In the genomic region with DNA sequence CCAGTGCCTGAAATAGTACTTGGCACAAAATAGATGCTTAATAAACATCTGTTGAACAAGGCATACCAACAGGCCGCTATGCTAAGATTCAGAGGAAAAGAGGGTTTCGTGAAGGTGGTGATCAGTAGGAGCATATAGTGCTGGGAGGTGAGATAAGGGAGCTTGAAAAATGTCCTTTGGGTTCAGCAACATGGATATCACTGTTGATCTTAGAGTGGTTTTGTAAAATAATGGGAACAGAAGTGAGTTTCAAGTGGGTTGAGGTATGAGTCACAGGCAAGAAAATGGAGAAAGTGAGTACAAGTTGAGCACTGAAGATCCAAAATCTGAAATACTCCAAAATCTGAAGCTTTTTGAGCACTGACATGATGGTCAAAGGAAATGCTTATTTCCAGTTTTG, we compare ENCODE assay signal across 14 cellular contexts. TPM values are rescaled to one million over a fixed set of nuclear protein-coding genes. Genes with fewer than 3 reads are reported as not detected.
DNase-seq lines count a peak whose midpoint lies in the region; ATAC-seq and TF ChIP-seq lines count a peak whose summit lies in the region.
"Had no signal": no experiment of that assay in that cellular context is flagged by ENCODE, and none has a peak within 500 bp of the region (broad histone marks: within the 10 kb centered on the region; RNA-seq: fewer than 3 reads in every experiment).

No MANE protein-coding gene starts in this region.

- CTCF ChIA-PET in Caco-2 (lab: Charles Lee) = no interaction called here

- H3K79me2 ChIP-seq in GM23338 (replicated peaks; ENCODE audit: insufficient read depth) = peaks cover 92% of the 10 kb centered on the region

- H3K27ac Mint-ChIP-seq in activated T-cell treated with anti-CD3 and anti-CD28 coated beads, Interleukin-2, amount 50 U/mL, for 72 hours = peak overlapping the region; percentile 22
- H3K27ac Mint-ChIP-seq in activated T-cell treated with anti-CD3 and anti-CD28 coated beads, Interleukin-2, amount 50 U/mL, for 24 hours = no peak overlapping the region
- H3K27ac Mint-ChIP-seq in Caco-2 (ENCODE audit: unreplicated experiment) (peak overlapping the region; percentile 9), GM23338 (no peak overlapping the region)
- peak overlapping the region; percentile 32 for H3K27ac Mint-ChIP-seq in activated T-helper 1 cell treated with anti-CD3 and anti-CD28 coated beads, Interleukin-12 subunit alpha, Interleukin-12 subunit beta, Interleukin-2, Interleukin-4 antibody, amounts not matched to agents 30 ng/mL and 10 ng/mL and 1 ng/mL, durations not matched to agents 14 hours and 24 hours and 36 hours
- H3K27ac Mint-ChIP-seq: CD4-positive, CD25-positive, alpha-beta regulatory T cell had no signal

- peaks cover 34% of the 10 kb centered on the region for H3K4me1 Mint-ChIP-seq in activated T-cell treated with anti-CD3 and anti-CD28 coated beads, Interleukin-2, amount 50 U/mL, for 72 hours (ENCODE audit: low read depth)
- H3K4me1 Mint-ChIP-seq in activated T-cell treated with anti-CD3 and anti-CD28 coated beads, Interleukin-2, amount 50 U/mL, for 24 hours (ENCODE audit: low read depth) = peaks cover 32% of the 10 kb centered on the region
- H3K4me1 Mint-ChIP-seq in Caco-2 (ENCODE audit: low read depth, unreplicated experiment) (peaks cover 21% of the 10 kb centered on the region), GM23338 (peaks cover 12% of the 10 kb centered on the region; the same call in 2 of the 3 replicates)
- H3K4me1 Mint-ChIP-seq in activated T-helper 1 cell treated with anti-CD3 and anti-CD28 coated beads, Interleukin-12 subunit alpha, Interleukin-12 subunit beta, Interleukin-2, Interleukin-4 antibody, amounts not matched to agents 30 ng/mL and 10 ng/mL and 1 ng/mL, durations not matched to agents 14 hours and 24 hours and 36 hours (ENCODE audit: low read depth) = peaks cover 42% of the 10 kb centered on the region

- DNase-seq in activated T-cell treated with anti-CD3 and anti-CD28 coated beads, Interleukin-2, amount 50 U/mL, for 72 hours = no peak
- no peak for DNase-seq in activated T-cell treated with anti-CD3 and anti-CD28 coated beads, Interleukin-2, amount 50 U/mL, for 24 hours
- no peak for DNase-seq in Caco-2
- no peak for DNase-seq in GM23338 (ENCODE audit: low spot score)
- DNase-seq in activated T-helper 1 cell treated with anti-CD3 and anti-CD28 coated beads, Interleukin-12 subunit alpha, Interleukin-12 subunit beta, Interleukin-2, Interleukin-4 antibody, amounts not matched to agents 30 ng/mL and 10 ng/mL and 1 ng/mL, durations not matched to agents 14 hours and 24 hours and 36 hours (ENCODE audit: low spot score) = no peak
- DNase-seq in effector CD8-positive, alpha-beta T cell (lab: John Stamatoyannopoulos, UW) = no peak
- no peak for DNase-seq in DMS79 treated with DMSO at 0.1 percent for 48 hours (lab: John Stamatoyannopoulos, UW)
- DNase-seq: ACHN; CD4-positive, CD25-positive, alpha-beta regulatory T cell; DMS79; GDM1; HCEC 1CT had no signal

- H3K27me3 ChIP-seq in Caco-2 (replicated peaks; ENCODE audit: control insufficient read depth, insufficient read depth, low read length) (no peaks in the 10 kb centered on the region), GM23338 (ENCODE audit: insufficient read depth) (no peaks in the 10 kb centered on the region)
- H3K27me3 ChIP-seq: BLaER1 treated with 17β-estradiol and CSF1 and Interleukin-3, amounts not matched to agents 10 nM and 100 nM had no signal

- BruUV-seq in Caco-2 (replicated peaks; lab: Mats Ljungman, UMichigan) = no TSS peak

- H3F3A ChIP-seq in GM23338 (replicated peaks; ENCODE audit: low read depth) = no peaks in the 10 kb centered on the region

- no peak overlapping the region for H3K4me3 Mint-ChIP-seq in activated T-cell treated with anti-CD3 and anti-CD28 coated beads, Interleukin-2, amount 50 U/mL, for 72 hours
- no peak overlapping the region for H3K4me3 Mint-ChIP-seq in activated T-cell treated with anti-CD3 and anti-CD28 coated beads, Interleukin-2, amount 50 U/mL, for 24 hours
- no peak overlapping the region for H3K4me3 Mint-ChIP-seq in Caco-2 (ENCODE audit: unreplicated experiment)
- no peak overlapping the region for H3K4me3 Mint-ChIP-seq in GM23338
- no peak overlapping the region for H3K4me3 Mint-ChIP-seq in activated T-helper 1 cell treated with anti-CD3 and anti-CD28 coated beads, Interleukin-12 subunit alpha, Interleukin-12 subunit beta, Interleukin-2, Interleukin-4 antibody, amounts not matched to agents 30 ng/mL and 10 ng/mL and 1 ng/mL, durations not matched to agents 14 hours and 24 hours and 36 hours

- H3K36me3 Mint-ChIP-seq in activated T-cell treated with anti-CD3 and anti-CD28 coated beads, Interleukin-2, amount 50 U/mL, for 72 hours (ENCODE audit: insufficient read depth in 2 of 2) = peaks cover 18 to 47% of the 10 kb centered on the region in 2 donors
- H3K36me3 Mint-ChIP-seq in activated T-cell treated with anti-CD3 and anti-CD28 coated beads, Interleukin-2, amount 50 U/mL, for 24 hours (ENCODE audit: low read depth) = peaks cover 95% of the 10 kb centered on the region
- H3K36me3 Mint-ChIP-seq in Caco-2 (ENCODE audit: insufficient read depth, unreplicated experiment) = peaks cover 66% of the 10 kb centered on the region
- peaks cover 76% of the 10 kb centered on the region for H3K36me3 Mint-ChIP-seq in GM23338 (ENCODE audit: low read depth)
- H3K36me3 Mint-ChIP-seq in activated T-helper 1 cell treated with anti-CD3 and anti-CD28 coated beads, Interleukin-12 subunit alpha, Interleukin-12 subunit beta, Interleukin-2, Interleukin-4 antibody, amounts not matched to agents 30 ng/mL and 10 ng/mL and 1 ng/mL, durations not matched to agents 14 hours and 24 hours and 36 hours (ENCODE audit: low read depth) = peaks cover 49% of the 10 kb centered on the region

- no peak overlapping the region for H3K4me2 ChIP-seq in GM23338
- H3K4me2 ChIP-seq: BLaER1 treated with 17β-estradiol and CSF1 and Interleukin-3, amounts not matched to agents 10 nM and 100 nM had no signal

- H2AFZ ChIP-seq in GM23338 = no peak overlapping the region

- H3K4me1 ChIP-seq in Caco-2 = peaks cover 10% of the 10 kb centered on the region
- peaks cover 8% of the 10 kb centered on the region for H3K4me1 ChIP-seq in GM23338 (ENCODE audit: insufficient read depth)

- POLR2A ChIA-PET in Caco-2 (lab: Charles Lee) = interaction anchor here (0.6 kb wide), 1 partner anchor 750 kb away, joined by 3 read pairs; no protein-coding TSS in a partner anchor

- peaks cover 28% of the 10 kb centered on the region for H4K20me1 ChIP-seq in GM23338 (replicated peaks; ENCODE audit: insufficient read depth)

- intact Hi-C loops in Caco-2 (cut with micrococcal nuclease; ENCODE audit: unreplicated experiment) = no loop called here
- intact Hi-C loops in activated T-helper 1 cell treated with anti-CD3 and anti-CD28 coated beads, Interleukin-12 subunit alpha, Interleukin-12 subunit beta, Interleukin-2, Interleukin-4 antibody, amounts not matched to agents 30 ng/mL and 10 ng/mL and 1 ng/mL, durations not matched to agents 14 hours and 24 hours and 36 hours (cut with micrococcal nuclease) = loop anchor here (10.0 kb wide), 1 partner anchor 183 kb away; no protein-coding TSS in a partner anchor

- ATAC-seq in activated T-cell treated with anti-CD3 and anti-CD28 coated beads, Interleukin-2, amount 50 U/mL, for 72 hours (replicated peaks in 1 of 2) = no peak
- ATAC-seq in GM23338 (no peak), HG02798 (IDR thresholded peaks at IDR 0.05; ENCODE audit: poor library complexity, unreplicated experiment) (no peak)

- H3K9me3 ChIP-seq in Caco-2 = no peaks in the 10 kb centered on the region

- TF ChIP-seq CTCF in Caco-2 (IDR thresholded peaks at IDR 0.05; ENCODE audit: insufficient read depth in 1 of 2, low read depth in 1 of 2, low read length in 1 of 2, severe bottlenecking in 1 of 2, unreplicated experiment in 1 of 2) (no peak), GM23338 (conservative IDR thresholded peaks at IDR 0.05; ENCODE audit: low read depth in 2 of 2) (no peak)

- peaks cover 3% of the 10 kb centered on the region for H3K36me3 ChIP-seq in Caco-2 (ENCODE audit: control insufficient read depth, insufficient read depth, low read length)
- peaks cover 14% of the 10 kb centered on the region; the same call in 1 of the 2 replicates for H3K36me3 ChIP-seq in GM23338 (ENCODE audit: insufficient read depth)

- H3K27ac ChIP-seq in GM23338 (ENCODE audit: low read depth) = 0 out of 2 replicates have a peak overlapping the region, but pooled peaks have one; percentile 26
- H3K27ac ChIP-seq: BLaER1 treated with 17β-estradiol and CSF1 and Interleukin-3, amounts not matched to agents 10 nM and 100 nM had no signal

- no peaks in the 10 kb centered on the region for H3K9me2 ChIP-seq in GM23338 (ENCODE audit: insufficient read depth)

- H3K4me3 ChIP-seq in Caco-2 (ENCODE audit: low read depth, low read length) (no peak overlapping the region), GM23338 (no peak overlapping the region)
- H3K4me3 ChIP-seq: BLaER1 treated with 17β-estradiol and CSF1 and Interleukin-3, amounts not matched to agents 10 nM and 100 nM had no signal

- peaks cover 0 to 2% of the 10 kb centered on the region in 2 donors for H3K9me3 Mint-ChIP-seq in activated T-cell treated with anti-CD3 and anti-CD28 coated beads, Interleukin-2, amount 50 U/mL, for 72 hours
- H3K9me3 Mint-ChIP-seq in activated T-cell treated with anti-CD3 and anti-CD28 coated beads, Interleukin-2, amount 50 U/mL, for 24 hours = no peaks in the 10 kb centered on the region
- H3K9me3 Mint-ChIP-seq in Caco-2 (ENCODE audit: unreplicated experiment) (no peaks in the 10 kb centered on the region), GM23338 (peaks cover 23% of the 10 kb centered on the region)
- H3K9me3 Mint-ChIP-seq in activated T-helper 1 cell treated with anti-CD3 and anti-CD28 coated beads, Interleukin-12 subunit alpha, Interleukin-12 subunit beta, Interleukin-2, Interleukin-4 antibody, amounts not matched to agents 30 ng/mL and 10 ng/mL and 1 ng/mL, durations not matched to agents 14 hours and 24 hours and 36 hours = no peaks in the 10 kb centered on the region

- H3K27me3 Mint-ChIP-seq in activated T-cell treated with anti-CD3 and anti-CD28 coated beads, Interleukin-2, amount 50 U/mL, for 72 hours (ENCODE audit: low read depth) = no peaks in the 10 kb centered on the region
- H3K27me3 Mint-ChIP-seq in activated T-cell treated with anti-CD3 and anti-CD28 coated beads, Interleukin-2, amount 50 U/mL, for 24 hours = no peaks in the 10 kb centered on the region
- no peaks in the 10 kb centered on the region for H3K27me3 Mint-ChIP-seq in Caco-2 (ENCODE audit: insufficient read depth, unreplicated experiment)
- peaks cover 14% of the 10 kb centered on the region for H3K27me3 Mint-ChIP-seq in GM23338 (ENCODE audit: insufficient read depth, low read depth, poor library complexity)
- peaks cover 1% of the 10 kb centered on the region for H3K27me3 Mint-ChIP-seq in activated T-helper 1 cell treated with anti-CD3 and anti-CD28 coated beads, Interleukin-12 subunit alpha, Interleukin-12 subunit beta, Interleukin-2, Interleukin-4 antibody, amounts not matched to agents 30 ng/mL and 10 ng/mL and 1 ng/mL, durations not matched to agents 14 hours and 24 hours and 36 hours (ENCODE audit: insufficient read depth)
- H3K27me3 Mint-ChIP-seq: CD4-positive, CD25-positive, alpha-beta regulatory T cell had no signal

RNA-seq across cellular contexts. Expression of gene CENPO, which starts 4.4 kb away (rescaled TPM):
- 10 to 100 TPM; 38.6 to 44.1 TPM for total RNA-seq in activated T-cell treated with anti-CD3 and anti-CD28 coated beads, Interleukin-2, amount 50 U/mL, for 72 hours
- 54.8 and 58.3 TPM in 2 replicates for total RNA-seq in Caco-2 (2022)
- total RNA-seq in GM23338 (2014; rRNA removed; shearing (Covaris generic)) = 44.7 and 44.8 TPM in 2 replicates
- 27.0 and 27.1 TPM in 2 replicates for polyA plus RNA-seq in GM23338 (2016; fragmentation: Nextera tagmentation; extraction: Ambion mirVana)
- total RNA-seq in activated T-helper 1 cell treated with anti-CD3 and anti-CD28 coated beads, Interleukin-12 subunit alpha, Interleukin-12 subunit beta, Interleukin-2, Interleukin-4 antibody, amounts not matched to agents 30 ng/mL and 10 ng/mL and 1 ng/mL, durations not matched to agents 14 hours and 24 hours and 36 hours = 44.7 and 48.3 TPM in 2 replicates

RNA-seq across cellular contexts. Expression of gene PTRHD1, which starts 4.5 kb away (rescaled TPM):
- 10 to 100 TPM; 25.5 to 29.3 TPM for total RNA-seq in activated T-cell treated with anti-CD3 and anti-CD28 coated beads, Interleukin-2, amount 50 U/mL, for 72 hours
- total RNA-seq in Caco-2 (2022) = 49.4 and 52.8 TPM in 2 replicates
- 27.1 and 46.9 TPM in 2 replicates for total RNA-seq in GM23338 (2014; rRNA removed; shearing (Covaris generic))
- polyA plus RNA-seq in GM23338 (2016; fragmentation: Nextera tagmentation; extraction: Ambion mirVana) = 105 and 128 TPM in 2 replicates
- 16.5 and 17.3 TPM in 2 replicates for total RNA-seq in activated T-helper 1 cell treated with anti-CD3 and anti-CD28 coated beads, Interleukin-12 subunit alpha, Interleukin-12 subunit beta, Interleukin-2, Interleukin-4 antibody, amounts not matched to agents 30 ng/mL and 10 ng/mL and 1 ng/mL, durations not matched to agents 14 hours and 24 hours and 36 hours

Comparison
In these comparisons a context has a peak if more than half of its experiments do, and no peak if none do; other contexts are left out.
1. H3K27ac Mint-ChIP-seq: peak in activated T-cell treated with anti-CD3 and anti-CD28 coated beads, Interleukin-2, amount 50 U/mL, for 72 hours (single experiment), Caco-2 (single experiment) and activated T-helper 1 cell treated with anti-CD3 and anti-CD28 coated beads, Interleukin-12 subunit alpha, Interleukin-12 subunit beta, Interleukin-2, Interleukin-4 antibody, amounts not matched to agents 30 ng/mL and 10 ng/mL and 1 ng/mL, durations not matched to agents 14 hours and 24 hours and 36 hours (single experiment); none in activated T-cell treated with anti-CD3 and anti-CD28 coated beads, Interleukin-2, amount 50 U/mL, for 24 hours (single experiment) and GM23338 (single experiment).